ENCODE assay signal across 1 cellular context in the genomic region with DNA sequence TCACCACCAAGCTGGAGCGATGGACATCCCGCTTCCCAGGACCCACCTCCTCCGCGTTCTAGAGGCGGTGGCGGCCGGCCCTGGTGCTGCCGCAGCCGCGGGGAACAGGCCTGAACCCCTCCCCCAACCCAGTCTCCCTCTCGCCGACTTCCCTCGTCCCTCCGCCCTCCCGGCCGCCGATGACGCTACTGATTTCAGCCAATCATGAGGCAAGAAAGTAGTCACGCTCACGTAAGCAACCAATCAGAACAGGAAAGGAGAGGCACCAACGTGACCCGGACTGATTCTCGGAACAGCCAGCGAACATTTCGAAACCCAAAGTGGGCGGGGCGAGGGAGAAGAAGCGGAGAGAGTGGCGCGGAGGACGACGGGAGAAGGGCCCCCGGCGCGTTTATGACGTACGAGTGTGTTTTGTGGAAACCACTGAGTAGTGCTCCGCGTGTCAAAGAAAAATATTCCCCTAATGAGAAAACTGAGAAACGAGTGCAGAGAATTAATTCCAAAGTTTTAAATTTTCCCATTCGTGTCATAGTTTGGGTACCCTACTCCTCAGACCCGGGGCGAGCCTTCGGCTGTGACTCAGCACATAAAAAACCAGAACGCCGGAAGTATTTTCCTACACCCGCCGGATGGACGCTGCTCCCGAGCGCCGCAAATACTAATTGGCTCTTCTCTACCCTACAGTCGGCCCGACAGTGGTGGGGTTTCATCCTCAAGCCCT.
TF ChIP-seq lines count a peak whose summit lies in the region.

A gene with protein sequence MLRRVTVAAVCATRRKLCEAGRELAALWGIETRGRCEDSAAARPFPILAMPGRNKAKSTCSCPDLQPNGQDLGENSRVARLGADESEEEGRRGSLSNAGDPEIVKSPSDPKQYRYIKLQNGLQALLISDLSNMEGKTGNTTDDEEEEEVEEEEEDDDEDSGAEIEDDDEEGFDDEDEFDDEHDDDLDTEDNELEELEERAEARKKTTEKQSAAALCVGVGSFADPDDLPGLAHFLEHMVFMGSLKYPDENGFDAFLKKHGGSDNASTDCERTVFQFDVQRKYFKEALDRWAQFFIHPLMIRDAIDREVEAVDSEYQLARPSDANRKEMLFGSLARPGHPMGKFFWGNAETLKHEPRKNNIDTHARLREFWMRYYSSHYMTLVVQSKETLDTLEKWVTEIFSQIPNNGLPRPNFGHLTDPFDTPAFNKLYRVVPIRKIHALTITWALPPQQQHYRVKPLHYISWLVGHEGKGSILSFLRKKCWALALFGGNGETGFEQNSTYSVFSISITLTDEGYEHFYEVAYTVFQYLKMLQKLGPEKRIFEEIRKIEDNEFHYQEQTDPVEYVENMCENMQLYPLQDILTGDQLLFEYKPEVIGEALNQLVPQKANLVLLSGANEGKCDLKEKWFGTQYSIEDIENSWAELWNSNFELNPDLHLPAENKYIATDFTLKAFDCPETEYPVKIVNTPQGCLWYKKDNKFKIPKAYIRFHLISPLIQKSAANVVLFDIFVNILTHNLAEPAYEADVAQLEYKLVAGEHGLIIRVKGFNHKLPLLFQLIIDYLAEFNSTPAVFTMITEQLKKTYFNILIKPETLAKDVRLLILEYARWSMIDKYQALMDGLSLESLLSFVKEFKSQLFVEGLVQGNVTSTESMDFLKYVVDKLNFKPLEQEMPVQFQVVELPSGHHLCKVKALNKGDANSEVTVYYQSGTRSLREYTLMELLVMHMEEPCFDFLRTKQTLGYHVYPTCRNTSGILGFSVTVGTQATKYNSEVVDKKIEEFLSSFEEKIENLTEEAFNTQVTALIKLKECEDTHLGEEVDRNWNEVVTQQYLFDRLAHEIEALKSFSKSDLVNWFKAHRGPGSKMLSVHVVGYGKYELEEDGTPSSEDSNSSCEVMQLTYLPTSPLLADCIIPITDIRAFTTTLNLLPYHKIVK (minus strand): TSS at position 112 of the 721 bp plus-strand sequence. CDS start 112 bp downstream, outside the sequence.

TF ChIP-seq in K562, 482 proteins besides CTCF, POLR2A, EP300 and RAD21 (continued from another document and continues in another):
- TF ChIP-seq, protein P1, sequence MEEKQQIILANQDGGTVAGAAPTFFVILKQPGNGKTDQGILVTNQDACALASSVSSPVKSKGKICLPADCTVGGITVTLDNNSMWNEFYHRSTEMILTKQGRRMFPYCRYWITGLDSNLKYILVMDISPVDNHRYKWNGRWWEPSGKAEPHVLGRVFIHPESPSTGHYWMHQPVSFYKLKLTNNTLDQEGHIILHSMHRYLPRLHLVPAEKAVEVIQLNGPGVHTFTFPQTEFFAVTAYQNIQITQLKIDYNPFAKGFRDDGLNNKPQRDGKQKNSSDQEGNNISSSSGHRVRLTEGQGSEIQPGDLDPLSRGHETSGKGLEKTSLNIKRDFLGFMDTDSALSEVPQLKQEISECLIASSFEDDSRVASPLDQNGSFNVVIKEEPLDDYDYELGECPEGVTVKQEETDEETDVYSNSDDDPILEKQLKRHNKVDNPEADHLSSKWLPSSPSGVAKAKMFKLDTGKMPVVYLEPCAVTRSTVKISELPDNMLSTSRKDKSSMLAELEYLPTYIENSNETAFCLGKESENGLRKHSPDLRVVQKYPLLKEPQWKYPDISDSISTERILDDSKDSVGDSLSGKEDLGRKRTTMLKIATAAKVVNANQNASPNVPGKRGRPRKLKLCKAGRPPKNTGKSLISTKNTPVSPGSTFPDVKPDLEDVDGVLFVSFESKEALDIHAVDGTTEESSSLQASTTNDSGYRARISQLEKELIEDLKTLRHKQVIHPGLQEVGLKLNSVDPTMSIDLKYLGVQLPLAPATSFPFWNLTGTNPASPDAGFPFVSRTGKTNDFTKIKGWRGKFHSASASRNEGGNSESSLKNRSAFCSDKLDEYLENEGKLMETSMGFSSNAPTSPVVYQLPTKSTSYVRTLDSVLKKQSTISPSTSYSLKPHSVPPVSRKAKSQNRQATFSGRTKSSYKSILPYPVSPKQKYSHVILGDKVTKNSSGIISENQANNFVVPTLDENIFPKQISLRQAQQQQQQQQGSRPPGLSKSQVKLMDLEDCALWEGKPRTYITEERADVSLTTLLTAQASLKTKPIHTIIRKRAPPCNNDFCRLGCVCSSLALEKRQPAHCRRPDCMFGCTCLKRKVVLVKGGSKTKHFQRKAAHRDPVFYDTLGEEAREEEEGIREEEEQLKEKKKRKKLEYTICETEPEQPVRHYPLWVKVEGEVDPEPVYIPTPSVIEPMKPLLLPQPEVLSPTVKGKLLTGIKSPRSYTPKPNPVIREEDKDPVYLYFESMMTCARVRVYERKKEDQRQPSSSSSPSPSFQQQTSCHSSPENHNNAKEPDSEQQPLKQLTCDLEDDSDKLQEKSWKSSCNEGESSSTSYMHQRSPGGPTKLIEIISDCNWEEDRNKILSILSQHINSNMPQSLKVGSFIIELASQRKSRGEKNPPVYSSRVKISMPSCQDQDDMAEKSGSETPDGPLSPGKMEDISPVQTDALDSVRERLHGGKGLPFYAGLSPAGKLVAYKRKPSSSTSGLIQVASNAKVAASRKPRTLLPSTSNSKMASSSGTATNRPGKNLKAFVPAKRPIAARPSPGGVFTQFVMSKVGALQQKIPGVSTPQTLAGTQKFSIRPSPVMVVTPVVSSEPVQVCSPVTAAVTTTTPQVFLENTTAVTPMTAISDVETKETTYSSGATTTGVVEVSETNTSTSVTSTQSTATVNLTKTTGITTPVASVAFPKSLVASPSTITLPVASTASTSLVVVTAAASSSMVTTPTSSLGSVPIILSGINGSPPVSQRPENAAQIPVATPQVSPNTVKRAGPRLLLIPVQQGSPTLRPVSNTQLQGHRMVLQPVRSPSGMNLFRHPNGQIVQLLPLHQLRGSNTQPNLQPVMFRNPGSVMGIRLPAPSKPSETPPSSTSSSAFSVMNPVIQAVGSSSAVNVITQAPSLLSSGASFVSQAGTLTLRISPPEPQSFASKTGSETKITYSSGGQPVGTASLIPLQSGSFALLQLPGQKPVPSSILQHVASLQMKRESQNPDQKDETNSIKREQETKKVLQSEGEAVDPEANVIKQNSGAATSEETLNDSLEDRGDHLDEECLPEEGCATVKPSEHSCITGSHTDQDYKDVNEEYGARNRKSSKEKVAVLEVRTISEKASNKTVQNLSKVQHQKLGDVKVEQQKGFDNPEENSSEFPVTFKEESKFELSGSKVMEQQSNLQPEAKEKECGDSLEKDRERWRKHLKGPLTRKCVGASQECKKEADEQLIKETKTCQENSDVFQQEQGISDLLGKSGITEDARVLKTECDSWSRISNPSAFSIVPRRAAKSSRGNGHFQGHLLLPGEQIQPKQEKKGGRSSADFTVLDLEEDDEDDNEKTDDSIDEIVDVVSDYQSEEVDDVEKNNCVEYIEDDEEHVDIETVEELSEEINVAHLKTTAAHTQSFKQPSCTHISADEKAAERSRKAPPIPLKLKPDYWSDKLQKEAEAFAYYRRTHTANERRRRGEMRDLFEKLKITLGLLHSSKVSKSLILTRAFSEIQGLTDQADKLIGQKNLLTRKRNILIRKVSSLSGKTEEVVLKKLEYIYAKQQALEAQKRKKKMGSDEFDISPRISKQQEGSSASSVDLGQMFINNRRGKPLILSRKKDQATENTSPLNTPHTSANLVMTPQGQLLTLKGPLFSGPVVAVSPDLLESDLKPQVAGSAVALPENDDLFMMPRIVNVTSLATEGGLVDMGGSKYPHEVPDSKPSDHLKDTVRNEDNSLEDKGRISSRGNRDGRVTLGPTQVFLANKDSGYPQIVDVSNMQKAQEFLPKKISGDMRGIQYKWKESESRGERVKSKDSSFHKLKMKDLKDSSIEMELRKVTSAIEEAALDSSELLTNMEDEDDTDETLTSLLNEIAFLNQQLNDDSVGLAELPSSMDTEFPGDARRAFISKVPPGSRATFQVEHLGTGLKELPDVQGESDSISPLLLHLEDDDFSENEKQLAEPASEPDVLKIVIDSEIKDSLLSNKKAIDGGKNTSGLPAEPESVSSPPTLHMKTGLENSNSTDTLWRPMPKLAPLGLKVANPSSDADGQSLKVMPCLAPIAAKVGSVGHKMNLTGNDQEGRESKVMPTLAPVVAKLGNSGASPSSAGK (IDR thresholded peaks at IDR 0.05) = no peak
- 0 out of 2 replicates have a peak, but pooled peaks have one; percentile 26 for TF ChIP-seq PHTF2 (CRISPR knock-in tag; IDR thresholded peaks at IDR 0.05)
- TF ChIP-seq TEAD4 (IDR thresholded peaks at IDR 0.05; ENCODE audit: low read length) = peak; percentile 10
- TF ChIP-seq TEAD4 (CRISPR knock-in tag; IDR thresholded peaks at IDR 0.05; ENCODE audit: borderline replicate concordance) = no peak
- TF ChIP-seq MLX (CRISPR knock-in tag; conservative IDR thresholded peaks at IDR 0.05) = no peak; a peak in 1 of 4 replicates
- no peak for TF ChIP-seq TCF3 (CRISPR knock-in tag; IDR thresholded peaks at IDR 0.05)
- peak; percentile 86 for TF ChIP-seq ZNF143 (CRISPR knock-in tag; IDR thresholded peaks at IDR 0.05)
- peak; percentile 92 for TF ChIP-seq ATF7 (IDR thresholded peaks at IDR 0.05)
- TF ChIP-seq, protein P2, sequence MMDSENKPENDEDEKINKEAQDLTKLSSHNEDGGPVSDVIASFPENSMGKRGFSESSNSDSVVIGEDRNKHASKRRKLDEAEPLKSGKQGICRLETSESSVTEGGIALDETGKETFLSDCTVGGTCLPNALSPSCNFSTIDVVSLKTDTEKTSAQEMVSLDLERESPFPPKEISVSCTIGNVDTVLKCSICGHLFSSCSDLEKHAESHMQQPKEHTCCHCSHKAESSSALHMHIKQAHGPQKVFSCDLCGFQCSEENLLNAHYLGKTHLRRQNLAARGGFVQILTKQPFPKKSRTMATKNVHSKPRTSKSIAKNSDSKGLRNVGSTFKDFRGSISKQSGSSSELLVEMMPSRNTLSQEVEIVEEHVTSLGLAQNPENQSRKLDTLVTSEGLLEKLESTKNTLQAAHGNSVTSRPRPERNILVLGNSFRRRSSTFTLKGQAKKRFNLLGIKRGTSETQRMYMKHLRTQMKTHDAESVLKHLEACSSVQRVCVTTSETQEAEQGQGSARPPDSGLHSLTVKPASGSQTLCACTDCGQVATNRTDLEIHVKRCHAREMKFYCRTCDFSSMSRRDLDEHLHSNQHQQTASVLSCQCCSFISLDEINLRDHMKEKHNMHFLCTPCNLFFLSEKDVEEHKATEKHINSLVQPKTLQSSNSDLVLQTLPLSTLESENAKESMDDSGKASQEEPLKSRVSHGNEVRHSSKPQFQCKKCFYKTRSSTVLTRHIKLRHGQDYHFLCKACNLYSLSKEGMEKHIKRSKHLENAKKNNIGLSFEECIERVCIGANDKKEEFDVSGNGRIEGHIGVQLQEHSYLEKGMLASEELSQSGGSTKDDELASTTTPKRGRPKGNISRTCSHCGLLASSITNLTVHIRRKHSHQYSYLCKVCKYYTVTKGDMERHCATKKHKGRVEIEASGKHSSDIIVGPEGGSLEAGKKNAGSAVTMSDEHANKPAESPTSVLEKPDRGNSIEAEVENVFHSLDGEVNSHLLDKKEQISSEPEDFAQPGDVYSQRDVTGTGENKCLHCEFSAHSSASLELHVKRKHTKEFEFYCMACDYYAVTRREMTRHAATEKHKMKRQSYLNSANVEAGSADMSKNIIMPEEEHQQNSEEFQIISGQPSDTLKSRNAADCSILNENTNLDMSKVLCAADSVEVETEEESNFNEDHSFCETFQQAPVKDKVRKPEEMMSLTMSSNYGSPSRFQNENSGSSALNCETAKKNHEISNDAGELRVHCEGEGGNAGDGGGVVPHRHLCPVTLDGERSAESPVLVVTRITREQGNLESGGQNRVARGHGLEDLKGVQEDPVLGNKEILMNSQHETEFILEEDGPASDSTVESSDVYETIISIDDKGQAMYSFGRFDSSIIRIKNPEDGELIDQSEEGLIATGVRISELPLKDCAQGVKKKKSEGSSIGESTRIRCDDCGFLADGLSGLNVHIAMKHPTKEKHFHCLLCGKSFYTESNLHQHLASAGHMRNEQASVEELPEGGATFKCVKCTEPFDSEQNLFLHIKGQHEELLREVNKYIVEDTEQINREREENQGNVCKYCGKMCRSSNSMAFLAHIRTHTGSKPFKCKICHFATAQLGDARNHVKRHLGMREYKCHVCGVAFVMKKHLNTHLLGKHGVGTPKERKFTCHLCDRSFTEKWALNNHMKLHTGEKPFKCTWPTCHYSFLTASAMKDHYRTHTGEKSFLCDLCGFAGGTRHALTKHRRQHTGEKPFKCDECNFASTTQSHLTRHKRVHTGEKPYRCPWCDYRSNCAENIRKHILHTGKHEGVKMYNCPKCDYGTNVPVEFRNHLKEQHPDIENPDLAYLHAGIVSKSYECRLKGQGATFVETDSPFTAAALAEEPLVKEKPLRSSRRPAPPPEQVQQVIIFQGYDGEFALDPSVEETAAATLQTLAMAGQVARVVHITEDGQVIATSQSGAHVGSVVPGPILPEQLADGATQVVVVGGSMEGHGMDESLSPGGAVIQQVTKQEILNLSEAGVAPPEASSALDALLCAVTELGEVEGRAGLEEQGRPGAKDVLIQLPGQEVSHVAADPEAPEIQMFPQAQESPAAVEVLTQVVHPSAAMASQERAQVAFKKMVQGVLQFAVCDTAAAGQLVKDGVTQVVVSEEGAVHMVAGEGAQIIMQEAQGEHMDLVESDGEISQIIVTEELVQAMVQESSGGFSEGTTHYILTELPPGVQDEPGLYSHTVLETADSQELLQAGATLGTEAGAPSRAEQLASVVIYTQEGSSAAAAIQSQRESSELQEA (IDR thresholded peaks at IDR 0.05; ENCODE audit: low read depth) = no peak
- TF ChIP-seq ARID2 (IDR thresholded peaks at IDR 0.05) = no peak
- TF ChIP-seq STAT5A (IDR thresholded peaks at IDR 0.05; ENCODE audit: borderline replicate concordance, low read length) = peak; percentile 72
- no peak for TF ChIP-seq SMARCC2 (IDR thresholded peaks at IDR 0.05; ENCODE audit: low read depth)
- no peak for TF ChIP-seq MCM5 (IDR thresholded peaks at IDR 0.05; ENCODE audit: low read depth)
- TF ChIP-seq ELF4 (CRISPR knock-in tag; IDR thresholded peaks at IDR 0.05) = no peak
- no peak for TF ChIP-seq ZNF311 (CRISPR knock-in tag; IDR thresholded peaks at IDR 0.05)
- TF ChIP-seq CBX3 (IDR thresholded peaks at IDR 0.05; ENCODE audit: borderline replicate concordance in 1 of 2, low read length in 2 of 2) = peak in 1 of 2 experiments; percentile 28; a peak in 1 of 3 replicates
- TF ChIP-seq ZNF124 (CRISPR knock-in tag; IDR thresholded peaks at IDR 0.05) = no peak
- TF ChIP-seq, protein P3, sequence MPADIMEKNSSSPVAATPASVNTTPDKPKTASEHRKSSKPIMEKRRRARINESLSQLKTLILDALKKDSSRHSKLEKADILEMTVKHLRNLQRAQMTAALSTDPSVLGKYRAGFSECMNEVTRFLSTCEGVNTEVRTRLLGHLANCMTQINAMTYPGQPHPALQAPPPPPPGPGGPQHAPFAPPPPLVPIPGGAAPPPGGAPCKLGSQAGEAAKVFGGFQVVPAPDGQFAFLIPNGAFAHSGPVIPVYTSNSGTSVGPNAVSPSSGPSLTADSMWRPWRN (IDR thresholded peaks at IDR 0.05; ENCODE audit: low read depth) = peak; percentile 23; the same call in 1 of the 2 replicates
- TF ChIP-seq ETS1 (conservative IDR thresholded peaks at IDR 0.05; ENCODE audit: control insufficient read depth, low read depth, low read length) = peak; percentile 54; the same call in 1 of the 2 replicates
- TF ChIP-seq TBL1XR1 (IDR thresholded peaks at IDR 0.05; ENCODE audit: low read length in 2 of 2) = peak; percentile 27 to 63; a peak in 2 of 4 replicates
- TF ChIP-seq MCM2 (IDR thresholded peaks at IDR 0.05; ENCODE audit: low read depth) = no peak
- TF ChIP-seq ZNF133 (CRISPR knock-in tag; IDR thresholded peaks at IDR 0.05) = no peak
